Comparison of ENCODE assay signal across 32 cellular contexts in genomic region chr21:36893581-36893980, GRCh38.
"Had no signal": no experiment of that assay in that cellular context is flagged by ENCODE, and none has a peak within 500 bp of the region (broad histone marks: within the 10 kb centered on the region; RNA-seq: fewer than 3 reads in every experiment).

No MANE protein-coding gene starts in this region.

- H3K27ac Mint-ChIP-seq: activated B cell treated with CpG ODN at 0.5 μM for 24 hours; activated CD4-positive, alpha-beta memory T cell treated with anti-CD3 and anti-CD28 coated beads for 36 hours; activated CD4-positive, alpha-beta T cell treated with anti-CD3 and anti-CD28 coated beads, Interleukin-2, amount 10 ng/mL, durations not matched to agents 24 days and 14 days; activated CD8-positive, alpha-beta memory T cell treated with anti-CD3 and anti-CD28 coated beads, Interleukin-2, amount 10 ng/mL, durations not matched to agents 7 days and 5 days; activated CD8-positive, alpha-beta T cell treated with anti-CD3 and anti-CD28 coated beads, Interleukin-2, amount 10 ng/mL, durations not matched to agents 7 days and 5 days; activated naive CD4-positive, alpha-beta T cell treated with anti-CD3 and anti-CD28 coated beads for 36 hours; activated naive CD4-positive, alpha-beta T cell treated with anti-CD3 and anti-CD28 coated beads, Interleukin-2, amount 50 U/mL, for 24 hours; activated naive CD8-positive, alpha-beta T cell treated with anti-CD3 and anti-CD28 coated beads for 36 hours; activated naive CD8-positive, alpha-beta T cell treated with anti-CD3 and anti-CD28 coated beads, Interleukin-2, amount 50 U/mL, for 24 hours; activated T-helper 1 cell treated with anti-CD3 and anti-CD28 coated beads, Interleukin-12 subunit alpha, Interleukin-12 subunit beta, Interleukin-2, Interleukin-4 antibody, amounts not matched to agents 30 ng/mL and 10 ng/mL and 1 ng/mL, durations not matched to agents 14 hours and 24 hours and 36 hours; activated T-helper 2 cell treated with anti-CD3 and anti-CD28 coated beads, Interferon-gamma antibody, Interleukin-2, Interleukin-4, amounts not matched to agents 10 μg/mL and 5 μg/mL and 100 μg/mL, durations not matched to agents 14 hours and 24 hours and 36 hours; effector memory CD8-positive, alpha-beta T cell; T-helper 17 cell; T-helper 2 cell treated with Interferon-gamma antibody and Interleukin-4, amounts not matched to agents 5 μg/mL and 100 μg/mL, for 36 hours had no signal

- H3K4me1 Mint-ChIP-seq: activated B cell treated with CpG ODN at 0.5 μM for 24 hours; activated CD4-positive, alpha-beta T cell treated with anti-CD3 and anti-CD28 coated beads, Interleukin-2, amount 10 ng/mL, durations not matched to agents 24 days and 14 days; activated CD8-positive, alpha-beta memory T cell treated with anti-CD3 and anti-CD28 coated beads, Interleukin-2, amount 10 ng/mL, durations not matched to agents 7 days and 5 days; activated naive CD4-positive, alpha-beta T cell treated with anti-CD3 and anti-CD28 coated beads, Interleukin-2, amount 50 U/mL, for 24 hours; activated naive CD8-positive, alpha-beta T cell treated with anti-CD3 and anti-CD28 coated beads for 36 hours; activated naive CD8-positive, alpha-beta T cell treated with anti-CD3 and anti-CD28 coated beads, Interleukin-2, amount 50 U/mL, for 24 hours had no signal

- H3K4me1 ChIP-seq: adrenal gland had no signal

- H3K27me3 Mint-ChIP-seq: activated B cell treated with CpG ODN at 0.5 μM for 24 hours; activated CD4-positive, alpha-beta memory T cell treated with anti-CD3 and anti-CD28 coated beads for 36 hours; activated CD4-positive, alpha-beta T cell treated with anti-CD3 and anti-CD28 coated beads, Interleukin-2, amount 10 ng/mL, durations not matched to agents 24 days and 14 days; activated CD8-positive, alpha-beta memory T cell treated with anti-CD3 and anti-CD28 coated beads, Interleukin-2, amount 10 ng/mL, durations not matched to agents 7 days and 5 days; activated naive CD4-positive, alpha-beta T cell treated with anti-CD3 and anti-CD28 coated beads, Interleukin-2, amount 50 U/mL, for 24 hours; activated naive CD8-positive, alpha-beta T cell treated with anti-CD3 and anti-CD28 coated beads for 36 hours; activated naive CD8-positive, alpha-beta T cell treated with anti-CD3 and anti-CD28 coated beads, Interleukin-2, amount 50 U/mL, for 24 hours; effector memory CD8-positive, alpha-beta T cell; T-helper 17 cell had no signal

- H3K9me3 Mint-ChIP-seq: activated B cell treated with CpG ODN at 0.5 μM for 24 hours; activated CD4-positive, alpha-beta memory T cell treated with anti-CD3 and anti-CD28 coated beads for 36 hours; activated CD4-positive, alpha-beta T cell treated with anti-CD3 and anti-CD28 coated beads, Interleukin-2, amount 10 ng/mL, durations not matched to agents 24 days and 14 days; activated naive CD4-positive, alpha-beta T cell treated with anti-CD3 and anti-CD28 coated beads for 36 hours; activated naive CD4-positive, alpha-beta T cell treated with anti-CD3 and anti-CD28 coated beads, Interleukin-2, amount 50 U/mL, for 24 hours; activated naive CD8-positive, alpha-beta T cell treated with anti-CD3 and anti-CD28 coated beads for 36 hours; activated naive CD8-positive, alpha-beta T cell treated with anti-CD3 and anti-CD28 coated beads, Interleukin-2, amount 50 U/mL, for 24 hours; activated T-helper 1 cell treated with anti-CD3 and anti-CD28 coated beads, Interleukin-12 subunit alpha, Interleukin-12 subunit beta, Interleukin-2, Interleukin-4 antibody, amounts not matched to agents 30 ng/mL and 10 ng/mL and 1 ng/mL, durations not matched to agents 14 hours and 24 hours and 36 hours; activated T-helper 2 cell treated with anti-CD3 and anti-CD28 coated beads, Interferon-gamma antibody, Interleukin-2, Interleukin-4, amounts not matched to agents 10 μg/mL and 5 μg/mL and 100 μg/mL, durations not matched to agents 14 hours and 24 hours and 36 hours; effector memory CD8-positive, alpha-beta T cell; T-helper 2 cell treated with Interferon-gamma antibody and Interleukin-4, amounts not matched to agents 5 μg/mL and 100 μg/mL, for 36 hours had no signal

- ATAC-seq: activated CD4-positive, CD25-positive, alpha-beta regulatory T cell treated with anti-CD3 and anti-CD28 coated beads, Interleukin-2, amount 50 U/mL, for 24 hours; activated CD8-positive, alpha-beta memory T cell treated with anti-CD3 and anti-CD28 coated beads, Interleukin-2, amount 10 ng/mL, durations not matched to agents 7 days and 5 days; activated CD8-positive, alpha-beta T cell treated with anti-CD3 and anti-CD28 coated beads, Interleukin-2, amount 10 ng/mL, durations not matched to agents 7 days and 5 days; activated naive CD8-positive, alpha-beta T cell treated with anti-CD3 and anti-CD28 coated beads, Interleukin-2, amount 50 U/mL, for 24 hours; body of pancreas; effector memory CD8-positive, alpha-beta T cell; T-helper 17 cell had no signal

- H3K27ac ChIP-seq: adrenal gland, body of pancreas, epithelial cell of prostate, WERI-Rb-1 had no signal

- H3K27me3 ChIP-seq: adrenal gland, body of pancreas had no signal

- H3K9me3 ChIP-seq: adrenal gland, body of pancreas had no signal

- H3K4me3 ChIP-seq: adrenal gland, body of pancreas had no signal

- DNase-seq: activated B cell treated with CpG ODN at 0.5 μM for 24 hours; activated CD4-positive, alpha-beta memory T cell treated with anti-CD3 and anti-CD28 coated beads for 36 hours; activated CD4-positive, alpha-beta T cell treated with anti-CD3 and anti-CD28 coated beads, Interleukin-2, amount 10 ng/mL, durations not matched to agents 24 days and 14 days; activated CD8-positive, alpha-beta memory T cell treated with anti-CD3 and anti-CD28 coated beads, Interleukin-2, amount 10 ng/mL, durations not matched to agents 7 days and 5 days; activated CD8-positive, alpha-beta memory T cell treated with anti-CD3 and anti-CD28 coated beads, Interleukin-2, amount 50 U/mL, for 4 hours; activated CD8-positive, alpha-beta T cell treated with anti-CD3 and anti-CD28 coated beads, Interleukin-2, amount 10 ng/mL, durations not matched to agents 7 days and 5 days; activated effector memory CD4-positive, alpha-beta T cell treated with anti-CD3 and anti-CD28 coated beads, Interleukin-2, amount 50 U/mL, for 16 hours; activated naive CD4-positive, alpha-beta T cell treated with anti-CD3 and anti-CD28 coated beads for 36 hours; activated naive CD8-positive, alpha-beta T cell treated with anti-CD3 and anti-CD28 coated beads for 36 hours; activated naive CD8-positive, alpha-beta T cell treated with anti-CD3 and anti-CD28 coated beads, Interleukin-2, amount 50 U/mL, for 24 hours; activated T-cell treated with anti-CD3 and anti-CD28 coated beads, Interleukin-2, amount 50 U/mL, for 1 hour; activated T-cell treated with anti-CD3 and anti-CD28 coated beads, Interleukin-2, amount 50 U/mL, for 48 hours; adrenal gland; amygdala; aorta; body of pancreas; caudate nucleus; cortex of kidney; dermis blood vessel endothelial cell; effector CD4-positive, alpha-beta T cell; effector memory CD8-positive, alpha-beta T cell; foreskin fibroblast; T-helper 1 cell; T-helper 17 cell; T1000; WERI-Rb-1 had no signal

- H3K36me3 ChIP-seq: adrenal gland had no signal

- H3K4me3 Mint-ChIP-seq: activated B cell treated with CpG ODN at 0.5 μM for 24 hours; activated CD4-positive, alpha-beta memory T cell treated with anti-CD3 and anti-CD28 coated beads for 36 hours; activated CD4-positive, alpha-beta T cell treated with anti-CD3 and anti-CD28 coated beads, Interleukin-2, amount 10 ng/mL, durations not matched to agents 24 days and 14 days; activated CD8-positive, alpha-beta memory T cell treated with anti-CD3 and anti-CD28 coated beads, Interleukin-2, amount 10 ng/mL, durations not matched to agents 7 days and 5 days; activated CD8-positive, alpha-beta T cell treated with anti-CD3 and anti-CD28 coated beads, Interleukin-2, amount 10 ng/mL, durations not matched to agents 7 days and 5 days; activated naive CD4-positive, alpha-beta T cell treated with anti-CD3 and anti-CD28 coated beads for 36 hours; activated naive CD4-positive, alpha-beta T cell treated with anti-CD3 and anti-CD28 coated beads, Interleukin-2, amount 50 U/mL, for 24 hours; activated naive CD8-positive, alpha-beta T cell treated with anti-CD3 and anti-CD28 coated beads for 36 hours; activated naive CD8-positive, alpha-beta T cell treated with anti-CD3 and anti-CD28 coated beads, Interleukin-2, amount 50 U/mL, for 24 hours; activated T-helper 1 cell treated with anti-CD3 and anti-CD28 coated beads, Interleukin-12 subunit alpha, Interleukin-12 subunit beta, Interleukin-2, Interleukin-4 antibody, amounts not matched to agents 30 ng/mL and 10 ng/mL and 1 ng/mL, durations not matched to agents 14 hours and 24 hours and 36 hours; effector memory CD8-positive, alpha-beta T cell; T-helper 17 cell; T-helper 2 cell treated with Interferon-gamma antibody and Interleukin-4, amounts not matched to agents 5 μg/mL and 100 μg/mL, for 36 hours had no signal
